In genomic region chr17:4958102-4958501, GRCh38 we compare ENCODE assay signal across 23 cellular contexts.
"Had no signal": no experiment of that assay in that cellular context is flagged by ENCODE, and none has a peak within 500 bp of the region (broad histone marks: within the 10 kb centered on the region; RNA-seq: fewer than 3 reads in every experiment).

No MANE protein-coding gene starts in this region.

- H3K4me1 ChIP-seq: body of pancreas, left lung, pancreas had no signal

- H3K9me3 ChIP-seq: body of pancreas, left lung, neutrophil, pancreas, suprapubic skin, transverse colon had no signal

- DNase-seq: activated CD4-positive, alpha-beta T cell treated with anti-CD3 and anti-CD28 coated beads for 1 hour; activated CD4-positive, alpha-beta T cell treated with anti-CD3 and anti-CD28 coated beads, Interleukin-2, amount 50 U/mL, for 1 hour; activated CD8-positive, alpha-beta T cell treated with anti-CD3 and anti-CD28 coated beads, Interleukin-2, amount 10 ng/mL, durations not matched to agents 7 days and 5 days; activated gamma-delta T cell; anterior cingulate cortex; body of pancreas; central memory CD4-positive, alpha-beta T cell; dermis blood vessel endothelial cell; effector CD8-positive, alpha-beta T cell; erythroblast; foreskin fibroblast; midbrain; pancreas; small intestine; stimulated activated CD4-positive, alpha-beta T cell treated with anti-CD3 and anti-CD28 coated beads, Interleukin-2, amount 100 ng/mL, for 24 hours; stimulated activated naive CD8-positive, alpha-beta T cell treated with anti-CD3 and anti-CD28 coated beads, Interleukin-15, amount 100 ng/mL, for 72 hours; T-helper 9 cell; transverse colon had no signal

- H3K27ac ChIP-seq: body of pancreas, left lung, neutrophil, pancreas, suprapubic skin had no signal

- H3K4me3 ChIP-seq: body of pancreas, left lung, pancreas, suprapubic skin, transverse colon had no signal

- H3K27me3 ChIP-seq: body of pancreas, left lung, neutrophil, pancreas, suprapubic skin, transverse colon had no signal

- ATAC-seq: activated CD8-positive, alpha-beta T cell treated with anti-CD3 and anti-CD28 coated beads, Interleukin-2, amount 10 ng/mL, durations not matched to agents 7 days and 5 days; body of pancreas; left lung; pancreas; sciatic nerve; stimulated activated effector memory CD8-positive, alpha-beta T cell treated with anti-CD3 and anti-CD28 coated beads, Interleukin-12 subunit alpha, Interleukin-12 subunit beta, amount 100 ng/mL, for 72 hours; stimulated activated naive CD8-positive, alpha-beta T cell treated with anti-CD3 and anti-CD28 coated beads, Interleukin-15, amount 100 ng/mL, for 72 hours had no signal
